Comparison of ENCODE assay signal across 13 cellular contexts in genomic region chr9:127583605-127584053, GRCh38. TPM values are rescaled to one million over a fixed set of nuclear protein-coding genes. Genes with fewer than 3 reads are reported as not detected.
A peak's percentile ranks its signal among the peaks of the same experiment; 100 is the strongest.
DNase-seq lines count a peak whose midpoint lies in the region; ATAC-seq and TF ChIP-seq lines count a peak whose summit lies in the region.
"Had no signal": no experiment of that assay in that cellular context is flagged by ENCODE, and none has a peak within 500 bp of the region (broad histone marks: within the 10 kb centered on the region; RNA-seq: fewer than 3 reads in every experiment).

No MANE protein-coding gene starts in this region.

- no peak for TF ChIP-seq EP300 in stomach (IDR thresholded peaks at IDR 0.05)

- H3K27ac Mint-ChIP-seq in activated T-helper 17 cell treated with anti-CD3 and anti-CD28 coated beads, Interleukin-2, amount 50 U/mL, for 72 hours, result peak overlapping the region; percentile 13

- H3K4me1 ChIP-seq in stomach (peaks cover 16 to 59% (median 35%) of the 10 kb centered on the region in 4 donors), right cardiac atrium (ENCODE audit: control insufficient read depth, insufficient read depth, low read length) (peaks cover 3% of the 10 kb centered on the region)

- no peaks in the 10 kb centered on the region for H3K36me3 ChIP-seq in stomach
- H3K36me3 ChIP-seq: Peyer's patch had no signal

- no peak for ATAC-seq in activated T-helper 17 cell treated with anti-CD3 and anti-CD28 coated beads, Interleukin-2, amount 50 U/mL, for 72 hours (replicated peaks)
- no peak for ATAC-seq in HG02852 (IDR thresholded peaks at IDR 0.05; ENCODE audit: unreplicated experiment)
- no peak for ATAC-seq in right cardiac atrium

- peaks cover 10% of the 10 kb centered on the region for H3K4me1 Mint-ChIP-seq in activated T-helper 17 cell treated with anti-CD3 and anti-CD28 coated beads, Interleukin-2, amount 50 U/mL, for 72 hours

- WGBS in stomach, 5 donors, result 20 to 41% (median 23%) methylated on average over 1 of the region's 1 CpG
- 73% methylated on average over 1 of the region's 1 CpG for WGBS in right cardiac atrium

- H3K4me3 ChIP-seq in fibroblast of mammary gland (ENCODE audit: control insufficient read depth, low read depth, low read length), result no peak overlapping the region
- H3K4me3 ChIP-seq in stomach, result no peak overlapping the region
- H3K4me3 ChIP-seq in right cardiac atrium (ENCODE audit: low read length), result no peak overlapping the region
- H3K4me3 ChIP-seq: Peyer's patch had no signal

- H3K9me3 ChIP-seq in stomach (no peaks in the 10 kb centered on the region), right cardiac atrium (ENCODE audit: control insufficient read depth, low read length) (no peaks in the 10 kb centered on the region)
- H3K9me3 ChIP-seq: Peyer's patch had no signal

- no peaks in the 10 kb centered on the region for H3K9me3 Mint-ChIP-seq in activated T-helper 17 cell treated with anti-CD3 and anti-CD28 coated beads, Interleukin-2, amount 50 U/mL, for 72 hours

- TF ChIP-seq CTCF in fibroblast of mammary gland (conservative IDR thresholded peaks at IDR 0.05; ENCODE audit: control insufficient read depth, insufficient read depth, low read depth, low read length), result no peak
- TF ChIP-seq CTCF in stomach (IDR thresholded peaks at IDR 0.05), result no peak

- no peak for TF ChIP-seq POLR2A in stomach (IDR thresholded peaks at IDR 0.05)

- peak overlapping the region; percentile 26 for H3K4me3 Mint-ChIP-seq in activated T-helper 17 cell treated with anti-CD3 and anti-CD28 coated beads, Interleukin-2, amount 50 U/mL, for 72 hours

- H3K27me3 Mint-ChIP-seq in activated T-helper 17 cell treated with anti-CD3 and anti-CD28 coated beads, Interleukin-2, amount 50 U/mL, for 72 hours, result no peaks in the 10 kb centered on the region

- H3K27me3 ChIP-seq in stomach (no peaks in the 10 kb centered on the region), right cardiac atrium (ENCODE audit: control insufficient read depth, insufficient read depth) (no peaks in the 10 kb centered on the region)
- H3K27me3 ChIP-seq: Peyer's patch had no signal

- H3K27ac ChIP-seq in stomach (peak overlapping the region in 4 of 5 donors; percentile 64 to 75 (median 70)), right cardiac atrium (ENCODE audit: low read length) (no peak overlapping the region)

- DNase-seq in HS-27A (ENCODE audit: low read depth), result peak; percentile 72
- DNase-seq in fibroblast of mammary gland (ENCODE audit: low read depth), result peak; percentile 69
- no peak for DNase-seq in stomach
- no peak for DNase-seq in right cardiac atrium
- no peak for DNase-seq in activated gamma-delta T cell treated with Interleukin-2 at 50 U/mL for 16 hours
- no peak for DNase-seq in NCI-H146 (lab: John Stamatoyannopoulos, UW)
- DNase-seq: activated CD8-positive, alpha-beta memory T cell treated with anti-CD3 and anti-CD28 coated beads, Interleukin-2, amount 50 U/mL, for 48 hours; COR-L47; GOT3; kidney; Peyer's patch had no signal

- intact Hi-C loops in stomach (cut with DNase I; ENCODE audit: low total_unique reads), result no loop called here
- intact Hi-C loops in right cardiac atrium (cut with DNase I), result no loop called here

- peaks cover 6% of the 10 kb centered on the region for H3K36me3 Mint-ChIP-seq in activated T-helper 17 cell treated with anti-CD3 and anti-CD28 coated beads, Interleukin-2, amount 50 U/mL, for 72 hours (ENCODE audit: low read depth)

RNA-seq across cellular contexts. Expression of gene STXBP1, which starts 28.4 kb away (rescaled TPM):
- 10 to 100 TPM; 14.7 to 17.1 TPM for total RNA-seq in activated T-helper 17 cell treated with anti-CD3 and anti-CD28 coated beads, Interleukin-2, amount 50 U/mL, for 72 hours
- total RNA-seq in stomach (10 to 100 TPM; 14.9 to 77.7 (median 31.3) TPM), right cardiac atrium (10 to 100 TPM; 30.0 to 43.3 (median 41.2) TPM)
- polyA plus RNA-seq in stomach (1 to 10 TPM; 5.2 to 8.7 (median 7.6) TPM), right cardiac atrium (19.4 TPM)

Comparison
In these comparisons a context has a peak if more than half of its experiments do, and no peak if none do; other contexts are left out.
1. DNase-seq: peak in HS-27A (single experiment) and fibroblast of mammary gland (single experiment); none in stomach (single experiment), right cardiac atrium (0 of 3), activated gamma-delta T cell treated with Interleukin-2 at 50 U/mL for 16 hours (single experiment) and NCI-H146 (single experiment).